Comparison of ENCODE assay signal across 16 cellular contexts in genomic region chr2:12948231-12948962, GRCh38.
DNase-seq lines count a peak whose midpoint lies in the region; ATAC-seq, FAIRE-seq and TF ChIP-seq lines count a peak whose summit lies in the region.
"Had no signal": no experiment of that assay in that cellular context is flagged by ENCODE, and none has a peak within 500 bp of the region (broad histone marks: within the 10 kb centered on the region; RNA-seq: fewer than 3 reads in every experiment).

No MANE protein-coding gene starts in this region.

- H3K79me2 ChIP-seq in HepG2 (ENCODE audit: insufficient read depth, low read length) = no peaks in the 10 kb centered on the region
- no peaks in the 10 kb centered on the region for H3K79me2 ChIP-seq in trophoblast cell (ENCODE audit: control insufficient read depth, insufficient read depth, low read length, poor library complexity)

- ATAC-seq in HepG2 (peak; percentile 30; the same call in 1 of the 3 replicates), right lobe of liver (no peak), IMR-90 (ENCODE audit: low read depth) (peak; percentile 27; the same call in 1 of the 2 replicates), GM21529 (IDR thresholded peaks at IDR 0.05; ENCODE audit: unreplicated experiment) (no peak)
- peak; percentile 42 for ATAC-seq in stimulated activated effector memory CD8-positive, alpha-beta T cell treated with anti-CD3 and anti-CD28 coated beads, Interleukin-12 subunit alpha, Interleukin-12 subunit beta, amount 100 ng/mL, for 72 hours
- ATAC-seq: psoas muscle had no signal

- H3K4me2 ChIP-seq in HepG2 (ENCODE audit: low read depth, low read length) (no peak overlapping the region), IMR-90 (ENCODE audit: low read depth, low read length) (no peak overlapping the region), trophoblast cell (ENCODE audit: low read length) (no peak overlapping the region)

- in situ Hi-C loops in HepG2 (cut with HindIII; ENCODE audit: extremely low pct_ligation_motif_present, low pct_unique_long_range_greater_than_20kb) (no loop called here), IMR-90 (cut with MboI; ENCODE audit: low sequenced_read_pairs) (no loop called here)

- no peak overlapping the region for H2BK5ac ChIP-seq in IMR-90 (ENCODE audit: low read depth, low read length, poor library complexity, severe bottlenecking)
- H2BK5ac ChIP-seq in trophoblast cell (ENCODE audit: low read depth, low read length, poor library complexity) = no peak overlapping the region

- H4K91ac ChIP-seq in IMR-90 (ENCODE audit: insufficient read depth, low read depth, low read length) (no peak overlapping the region), trophoblast cell (ENCODE audit: low read depth, low read length) (no peak overlapping the region)

- DNase-seq in HepG2 (ENCODE audit: low spot score) = no peak
- DNase-seq in right lobe of liver = no peak
- peak; percentile 71 for DNase-seq in IMR-90
- DNase-seq in choroid plexus epithelial cell (ENCODE audit: low read depth) = peak; percentile 16
- no peak for DNase-seq in stimulated activated effector memory CD8-positive, alpha-beta T cell treated with anti-CD3 and anti-CD28 coated beads, Interleukin-12 subunit alpha, Interleukin-12 subunit beta, amount 100 ng/mL, for 72 hours (ENCODE audit: low spot score in 2 of 2)
- DNase-seq in activated naive CD4-positive, alpha-beta T cell treated with Interleukin-2 at 50 U/mL for 16 hours = no peak
- DNase-seq in trophoblast cell = no peak
- DNase-seq: activated B cell treated with CpG ODN at 0.5 μM for 24 hours; activated T-cell treated with anti-CD3 and anti-CD28 coated beads, Interleukin-2, amount 50 U/mL, for 24 hours; islet precursor cell; NCI-H526; psoas muscle; uterus had no signal

- 0 out of 2 replicates have a peak overlapping the region, but pooled peaks have one; percentile 2 for H2AK5ac ChIP-seq in IMR-90 (ENCODE audit: low read depth, low read length)
- H2AK5ac ChIP-seq in trophoblast cell (ENCODE audit: low read length) = no peak overlapping the region

- H4K5ac ChIP-seq in IMR-90 (ENCODE audit: low read depth, low read length) = no peak overlapping the region

- TF ChIP-seq RAD21 in HepG2 (CRISPR knock-in tag; IDR thresholded peaks at IDR 0.05) (no peak), IMR-90 (IDR thresholded peaks at IDR 0.05; ENCODE audit: low read length) (no peak)

- no peaks in the 10 kb centered on the region for H3K9me3 ChIP-seq in HepG2 (ENCODE audit: low read length)
- no peaks in the 10 kb centered on the region for H3K9me3 ChIP-seq in right lobe of liver
- H3K9me3 ChIP-seq in IMR-90 (ENCODE audit: control insufficient read depth, insufficient read depth, low read length) = no peaks in the 10 kb centered on the region
- no peaks in the 10 kb centered on the region for H3K9me3 ChIP-seq in trophoblast cell (ENCODE audit: insufficient read depth, low read depth, low read length)
- H3K9me3 ChIP-seq: psoas muscle, uterus had no signal

- H3K14ac ChIP-seq in IMR-90 (replicated peaks; ENCODE audit: low read depth, low read length) = 0 out of 2 replicates have a peak overlapping the region, but pooled peaks have one; percentile 56
- no peak overlapping the region for H3K14ac ChIP-seq in trophoblast cell (ENCODE audit: low read length)

- no peak overlapping the region for H4K8ac ChIP-seq in IMR-90 (ENCODE audit: low read depth in 2 of 2, low read length in 2 of 2)
- no peak overlapping the region for H4K8ac ChIP-seq in trophoblast cell (ENCODE audit: low read depth, low read length)

- H2BK20ac ChIP-seq in IMR-90 (ENCODE audit: low read depth, low read length) = no peak overlapping the region

- POLR2A ChIA-PET in HepG2 (lab: Yijun Ruan, JAX) = no interaction called here
- POLR2A ChIA-PET in IMR-90 (lab: Charles Lee; ENCODE audit: unreplicated experiment) = no interaction called here

- H3K36me3 Mint-ChIP-seq in stimulated activated effector memory CD8-positive, alpha-beta T cell treated with anti-CD3 and anti-CD28 coated beads, Interleukin-12 subunit alpha, Interleukin-12 subunit beta, amount 100 ng/mL, for 72 hours = no peaks in the 10 kb centered on the region
- H3K36me3 Mint-ChIP-seq: IgD-negative memory B cell had no signal

- no peak for FAIRE-seq in HepG2 (lab: Jason Lieb, UNC)

- no peak for TF ChIP-seq CTCF in HepG2 (CRISPR knock-in tag; IDR thresholded peaks at IDR 0.05)
- TF ChIP-seq CTCF in right lobe of liver (IDR thresholded peaks at IDR 0.05) = no peak
- no peak for TF ChIP-seq CTCF in IMR-90 (conservative IDR thresholded peaks at IDR 0.05; ENCODE audit: low read depth, low read length)
- TF ChIP-seq CTCF in choroid plexus epithelial cell (conservative IDR thresholded peaks at IDR 0.05; ENCODE audit: low read depth, low read length) = no peak

- no peak overlapping the region for H2BK120ac ChIP-seq in IMR-90 (ENCODE audit: low read depth, low read length)
- H2BK120ac ChIP-seq in trophoblast cell (ENCODE audit: insufficient read depth, low read length, poor library complexity) = no peak overlapping the region

- H3K4me3 ChIP-seq in HepG2 (replicated peaks in 1 of 3; ENCODE audit: insufficient read depth in 1 of 3, low read depth in 2 of 3, low read length in 3 of 3) (no peak overlapping the region), right lobe of liver (no peak overlapping the region), IMR-90 (ENCODE audit: insufficient read depth, low read depth, low read length) (no peak overlapping the region), choroid plexus epithelial cell (ENCODE audit: low read depth, low read length) (no peak overlapping the region), trophoblast cell (ENCODE audit: low read depth, low read length) (no peak overlapping the region)
- H3K4me3 ChIP-seq: psoas muscle, uterus had no signal

- H3K27me3 ChIP-seq in HepG2 (ENCODE audit: control insufficient read depth in 1 of 2, insufficient read depth in 2 of 2, low read length in 2 of 2) (no peaks in the 10 kb centered on the region), right lobe of liver (no peaks in the 10 kb centered on the region), IMR-90 (ENCODE audit: control insufficient read depth, insufficient read depth, low read length) (no peaks in the 10 kb centered on the region), trophoblast cell (ENCODE audit: insufficient read depth, low read length) (no peaks in the 10 kb centered on the region)
- H3K27me3 ChIP-seq: uterus had no signal

- H2AFZ ChIP-seq in HepG2 (ENCODE audit: low read length) = no peak overlapping the region
- no peak overlapping the region for H2AFZ ChIP-seq in IMR-90 (replicated peaks; ENCODE audit: low read length, poor library complexity)
- no peak overlapping the region for H2AFZ ChIP-seq in trophoblast cell (ENCODE audit: insufficient read depth, low read length, poor library complexity)

- no peak overlapping the region for H4K12ac ChIP-seq in trophoblast cell (ENCODE audit: low read depth, low read length)

- H3K27ac ChIP-seq in HepG2 (ENCODE audit: extremely low read length, insufficient read depth, low read length) = no peak overlapping the region
- H3K27ac ChIP-seq in right lobe of liver = no peak overlapping the region
- no peak overlapping the region for H3K27ac ChIP-seq in IMR-90 (ENCODE audit: insufficient read depth, low read length)
- H3K27ac ChIP-seq in trophoblast cell (ENCODE audit: low read depth, low read length) = no peak overlapping the region
- H3K27ac ChIP-seq: psoas muscle, uterus had no signal

- H4K20me1 ChIP-seq in HepG2 (ENCODE audit: insufficient read depth, low read length) = no peaks in the 10 kb centered on the region
- no peaks in the 10 kb centered on the region for H4K20me1 ChIP-seq in IMR-90 (ENCODE audit: insufficient read depth, low read length)

- intact Hi-C loops in HepG2 (cut with micrococcal nuclease; ENCODE audit: unreplicated experiment) = no loop called here
- intact Hi-C loops in right lobe of liver (cut with DNase I) = no loop called here
- intact Hi-C loops in IMR-90 (cut with micrococcal nuclease) = no loop called here

- TF ChIP-seq POLR2A in HepG2 (IDR thresholded peaks at IDR 0.05; ENCODE audit: insufficient read depth in 1 of 2, low read depth in 2 of 2, low read length in 2 of 2) (no peak), right lobe of liver (IDR thresholded peaks at IDR 0.05) (no peak), IMR-90 (IDR thresholded peaks at IDR 0.05; ENCODE audit: low read depth, low read length) (no peak)

- CTCF ChIA-PET in HepG2 (lab: Yijun Ruan, JAX; ENCODE audit: low intra/inter-chr PET ratio, low total read pairs) (no interaction called here), IMR-90 (lab: Yijun Ruan, JAX) (interaction anchor here (2.6 kb wide), 1 partner anchor 17 kb away, joined by 8 read pairs; no protein-coding TSS in a partner anchor)

- no peak overlapping the region for H3K27ac Mint-ChIP-seq in stimulated activated effector memory CD8-positive, alpha-beta T cell treated with anti-CD3 and anti-CD28 coated beads, Interleukin-12 subunit alpha, Interleukin-12 subunit beta, amount 100 ng/mL, for 72 hours
- H3K27ac Mint-ChIP-seq: activated B cell treated with CpG ODN at 0.5 μM for 24 hours; dendritic cell treated with granulocyte-macrophage colony-stimulating factor and Interleukin-4, amounts not matched to agents 40 ng/mL and 50 ng/mL, for 4 days had no signal

- BruUV-seq in HepG2 (replicated peaks; lab: Mats Ljungman, UMichigan) (no TSS peak), IMR-90 (replicated peaks; lab: Mats Ljungman, UMichigan) (no TSS peak)

- no peaks in the 10 kb centered on the region for H3K9me3 Mint-ChIP-seq in stimulated activated effector memory CD8-positive, alpha-beta T cell treated with anti-CD3 and anti-CD28 coated beads, Interleukin-12 subunit alpha, Interleukin-12 subunit beta, amount 100 ng/mL, for 72 hours
- H3K9me3 Mint-ChIP-seq: activated B cell treated with CpG ODN at 0.5 μM for 24 hours; activated T-cell treated with anti-CD3 and anti-CD28 coated beads, Interleukin-2, amount 50 U/mL, for 24 hours; dendritic cell treated with granulocyte-macrophage colony-stimulating factor and Interleukin-4, amounts not matched to agents 40 ng/mL and 50 ng/mL, for 4 days; IgD-negative memory B cell had no signal

- H3K56ac ChIP-seq in IMR-90 (ENCODE audit: extremely low read depth, insufficient read depth, low read length) = no peak overlapping the region

- H3K18ac ChIP-seq in IMR-90 (ENCODE audit: low read depth, low read length) = no peak overlapping the region
- no peak overlapping the region for H3K18ac ChIP-seq in trophoblast cell (ENCODE audit: low read length)

- H3K4me1 Mint-ChIP-seq in stimulated activated effector memory CD8-positive, alpha-beta T cell treated with anti-CD3 and anti-CD28 coated beads, Interleukin-12 subunit alpha, Interleukin-12 subunit beta, amount 100 ng/mL, for 72 hours = peaks cover 19% of the 10 kb centered on the region

- no peak overlapping the region for H3K9ac ChIP-seq in HepG2 (ENCODE audit: insufficient read depth, low read depth, low read length)
- no peak overlapping the region for H3K9ac ChIP-seq in IMR-90 (ENCODE audit: low read depth, low read length)
- H3K9ac ChIP-seq in trophoblast cell (ENCODE audit: low read length) = no peak overlapping the region

- H3K4ac ChIP-seq in IMR-90 (ENCODE audit: low read depth, low read length) (no peak overlapping the region), trophoblast cell (ENCODE audit: low read depth, low read length) (no peak overlapping the region)

- peak overlapping the region; percentile 4; the same call in 1 of the 3 replicates for H2BK15ac ChIP-seq in IMR-90 (ENCODE audit: low read depth, low read length)

- H3K36me3 ChIP-seq in HepG2 (replicated peaks in 1 of 2; ENCODE audit: control insufficient read depth in 1 of 2, insufficient read depth in 2 of 2, low read length in 2 of 2) (no peaks in the 10 kb centered on the region), right lobe of liver (no peaks in the 10 kb centered on the region), IMR-90 (ENCODE audit: control insufficient read depth, insufficient read depth, low read length) (no peaks in the 10 kb centered on the region), trophoblast cell (ENCODE audit: control insufficient read depth in 1 of 2, insufficient read depth in 2 of 2, low read length in 2 of 2) (no peaks in the 10 kb centered on the region)
- H3K36me3 ChIP-seq: uterus had no signal

- H2BK12ac ChIP-seq in trophoblast cell (ENCODE audit: low read length) = no peak overlapping the region

- TF ChIP-seq EP300 in HepG2 (IDR thresholded peaks at IDR 0.05; ENCODE audit: low read depth in 2 of 2, low read length in 2 of 2) = no peak
- TF ChIP-seq EP300 in HepG2 (CRISPR knock-in tag; IDR thresholded peaks at IDR 0.05; ENCODE audit: borderline replicate concordance) = no peak

- WGBS in HepG2 (ENCODE audit: low lambda C conversion rate) = 34% methylated on average over 9 of the region's 9 CpGs
- WGBS in right lobe of liver (ENCODE audit: insufficient coverage, low coverage, low lambda C conversion rate, missing lambda C conversion rate) = 51% methylated on average over 8 of the region's 9 CpGs
- 30% methylated on average over 2 of the region's 9 CpGs; no CpG with 5 or more reads in 1 of the 2 experiments for WGBS in IMR-90 (ENCODE audit: extremely low coverage in 2 of 2, insufficient read length in 1 of 2), 2 experiments
- no CpG with 5 or more reads among the region's 9 CpGs for WGBS in trophoblast cell (ENCODE audit: extremely low coverage, insufficient coverage, insufficient read length)

- no peaks in the 10 kb centered on the region for H3K4me1 ChIP-seq in HepG2 (ENCODE audit: insufficient read depth, low read length)
- H3K4me1 ChIP-seq in right lobe of liver = no peaks in the 10 kb centered on the region
- H3K4me1 ChIP-seq in IMR-90 (ENCODE audit: control insufficient read depth, insufficient read depth, low read length) = no peaks in the 10 kb centered on the region; the same call in 1 of the 2 replicates
- H3K4me1 ChIP-seq in trophoblast cell (ENCODE audit: control insufficient read depth in 1 of 2, insufficient read depth in 2 of 2, low read length in 2 of 2) = peaks cover 2 to 5% of the 10 kb centered on the region in 2 experiments
- H3K4me1 ChIP-seq: psoas muscle, uterus had no signal

- peak overlapping the region; percentile 42 for H2AK9ac ChIP-seq in IMR-90 (replicated peaks; ENCODE audit: low read depth, low read length, poor library complexity)

- dilution Hi-C loops in IMR-90 (cut with HindIII; ENCODE audit: low sequenced_read_pairs, unreplicated experiment) = no loop called here

- H3K4me3 Mint-ChIP-seq in stimulated activated effector memory CD8-positive, alpha-beta T cell treated with anti-CD3 and anti-CD28 coated beads, Interleukin-12 subunit alpha, Interleukin-12 subunit beta, amount 100 ng/mL, for 72 hours = no peak overlapping the region
- H3K4me3 Mint-ChIP-seq: activated B cell treated with CpG ODN at 0.5 μM for 24 hours; activated T-cell treated with anti-CD3 and anti-CD28 coated beads, Interleukin-2, amount 50 U/mL, for 24 hours; dendritic cell treated with granulocyte-macrophage colony-stimulating factor and Interleukin-4, amounts not matched to agents 40 ng/mL and 50 ng/mL, for 4 days; IgD-negative memory B cell had no signal

- H3K9me1 ChIP-seq in IMR-90 (ENCODE audit: insufficient read depth, low read length) = peaks cover 10% of the 10 kb centered on the region; the same call in 1 of the 2 replicates

- H3K23ac ChIP-seq in IMR-90 (ENCODE audit: low read depth, low read length) (no peak overlapping the region), trophoblast cell (ENCODE audit: low read length) (no peak overlapping the region)

- H3K79me1 ChIP-seq in IMR-90 (ENCODE audit: low read depth in 1 of 2, low read length in 2 of 2) = no peaks in the 10 kb centered on the region
- peaks cover 2% of the 10 kb centered on the region for H3K79me1 ChIP-seq in trophoblast cell (ENCODE audit: low read length)

Comparison
In these comparisons a context has a peak if more than half of its experiments do, and no peak if none do; other contexts are left out.
1. ATAC-seq: peak in HepG2 (single experiment), IMR-90 (single experiment) and stimulated activated effector memory CD8-positive, alpha-beta T cell treated with anti-CD3 and anti-CD28 coated beads, Interleukin-12 subunit alpha, Interleukin-12 subunit beta, amount 100 ng/mL, for 72 hours (single experiment); none in right lobe of liver (0 of 4) and GM21529 (single experiment).
2. DNase-seq: peak in IMR-90 (single experiment) and choroid plexus epithelial cell (single experiment); none in HepG2 (single experiment), right lobe of liver (0 of 3), stimulated activated effector memory CD8-positive, alpha-beta T cell treated with anti-CD3 and anti-CD28 coated beads, Interleukin-12 subunit alpha, Interleukin-12 subunit beta, amount 100 ng/mL, for 72 hours (0 of 2), activated naive CD4-positive, alpha-beta T cell treated with Interleukin-2 at 50 U/mL for 16 hours (single experiment) and trophoblast cell (0 of 2).